Comparison of ENCODE assay signal across 16 cellular contexts in the genomic region with DNA sequence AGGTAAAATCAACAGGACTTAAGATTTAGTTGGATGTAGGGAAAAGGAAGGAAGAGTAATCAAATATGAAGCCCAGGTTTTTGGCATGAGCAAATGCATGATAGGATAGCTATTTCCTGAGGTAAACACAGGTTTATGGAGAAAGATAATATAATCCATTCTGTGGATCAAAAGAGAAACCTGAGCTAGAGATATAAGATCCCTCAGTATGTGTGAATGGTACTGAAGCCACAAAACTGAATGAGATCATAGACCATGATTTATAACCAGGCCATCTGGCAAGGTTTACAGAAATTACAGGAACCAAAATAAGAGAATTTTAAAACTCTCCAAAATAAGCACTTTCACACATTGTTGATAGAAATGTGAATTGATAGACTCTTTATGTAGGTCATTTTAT. TPM values are rescaled to one million over a fixed set of nuclear protein-coding genes. Genes with fewer than 3 reads are reported as not detected.
DNase-seq lines count a peak whose midpoint lies in the region; ATAC-seq, FAIRE-seq and TF ChIP-seq lines count a peak whose summit lies in the region.
"Had no signal": no experiment of that assay in that cellular context is flagged by ENCODE, and none has a peak within 500 bp of the region (broad histone marks: within the 10 kb centered on the region; RNA-seq: fewer than 3 reads in every experiment).

No MANE protein-coding gene starts in this region.

- no peaks in the 10 kb centered on the region for H3K9me2 ChIP-seq in Loucy (replicated peaks; ENCODE audit: low read depth, low read length)

- no peaks in the 10 kb centered on the region for H3K36me3 ChIP-seq in Loucy (ENCODE audit: insufficient read depth, low read length)
- H3K36me3 ChIP-seq: BE2C, cardiac muscle cell, thoracic aorta had no signal

- TF ChIP-seq POLR2A in GM12891 (IDR thresholded peaks at IDR 0.05; ENCODE audit: low read depth, low read length): no peak

- TF ChIP-seq CTCF in Loucy (conservative IDR thresholded peaks at IDR 0.05; ENCODE audit: low read length) (no peak), omental fat pad (IDR thresholded peaks at IDR 0.05) (no peak)

- DNase-seq in DMS153 (lab: John Stamatoyannopoulos, UW) (peak; percentile 47), iris pigment epithelial cell (ENCODE audit: low read depth) (peak; percentile 80), omental fat pad (ENCODE audit: low spot score) (no peak), COLO829 (ENCODE audit: low spot score) (no peak), GM12891 (ENCODE audit: insufficient read length, low spot score) (no peak)
- DNase-seq: BE2C, endodermal cell, glutamatergic neuron, HFFc6, left cardiac atrium, naive B cell had no signal

- H3K4me2 ChIP-seq in Loucy (ENCODE audit: low read depth, low read length, poor library complexity, severe bottlenecking): peak overlapping the region; percentile 40

- H3K27me3 ChIP-seq in Loucy (ENCODE audit: insufficient read depth, low read length, poor library complexity, severe bottlenecking): no peaks in the 10 kb centered on the region
- H3K27me3 ChIP-seq: BE2C, cardiac muscle cell had no signal

- no peak overlapping the region for H3K4me3 ChIP-seq in Loucy (ENCODE audit: low read length, poor library complexity, severe bottlenecking)
- H3K4me3 ChIP-seq: cardiac muscle cell, thoracic aorta had no signal

- peaks cover 7% of the 10 kb centered on the region; the same call in 1 of the 2 replicates for H3K9me3 ChIP-seq in Loucy (ENCODE audit: insufficient read depth, low read depth, low read length)
- H3K9me3 ChIP-seq: BE2C, thoracic aorta had no signal

- no peaks in the 10 kb centered on the region for H3F3A ChIP-seq in Loucy (ENCODE audit: low read depth)

- H3K4me1 ChIP-seq in Loucy (ENCODE audit: insufficient read depth, low read length, poor library complexity, severe bottlenecking): peaks cover 40% of the 10 kb centered on the region
- H3K4me1 ChIP-seq: BE2C had no signal

- no peak for FAIRE-seq in GM12891 (lab: Jason Lieb, UNC)

- no peaks in the 10 kb centered on the region for H3K79me2 ChIP-seq in Loucy (ENCODE audit: insufficient read depth, low read length)

- H3K9ac ChIP-seq in Loucy (ENCODE audit: low read depth, low read length, poor library complexity, severe bottlenecking): no peak overlapping the region

- H2AFZ ChIP-seq in Loucy (ENCODE audit: low read length): no peak overlapping the region

- no peaks in the 10 kb centered on the region for H4K20me1 ChIP-seq in Loucy (ENCODE audit: insufficient read depth, low read length, poor library complexity, severe bottlenecking)

- ATAC-seq in SK-N-SH treated with all-trans-retinoic acid at 6 μM for 48 hours: peak; percentile 61
- ATAC-seq in HG02981 (IDR thresholded peaks at IDR 0.05; ENCODE audit: unreplicated experiment): no peak
- ATAC-seq in omental fat pad (ENCODE audit: low FRiP score): no peak

TF ChIP-seq in SK-N-SH treated with all-trans-retinoic acid at 6 μM for 48 hours, 23 proteins besides CTCF, POLR2A, EP300 and RAD21 (continues in another document):
- TF ChIP-seq POU6F1 (CRISPR knock-in tag; IDR thresholded peaks at IDR 0.05; ENCODE audit: borderline replicate concordance, low read depth) (no peak), TSHZ2 (CRISPR knock-in tag; IDR thresholded peaks at IDR 0.05) (no peak)

TF ChIP-seq in GM12891, 5 proteins besides CTCF, POLR2A, EP300 and RAD21:
- no peak for TF ChIP-seq POU2F2 (IDR thresholded peaks at IDR 0.05; ENCODE audit: low read depth, low read length)

RNA-seq across cellular contexts. Expression of gene ECM2, which starts 28.7 kb away (rescaled TPM):
- total RNA-seq in omental fat pad: 10 to 100 TPM; 45.6 to 80.6 (median 54.1) TPM
- polyA plus RNA-seq in GM12891 (2012; ENCODE audit: low read depth, missing spikeins): 0.22 TPM
- total RNA-seq: cardiac muscle cell had no signal
- polyA plus RNA-seq: cardiac muscle cell had no signal

Comparison
In these comparisons a context has a peak if more than half of its experiments do, and no peak if none do; other contexts are left out.
1. DNase-seq: peak in DMS153 (single experiment) and iris pigment epithelial cell (single experiment); none in omental fat pad (single experiment), COLO829 (single experiment) and GM12891 (single experiment).